9 cellular contexts compared by ENCODE assay signal in the genomic region with DNA sequence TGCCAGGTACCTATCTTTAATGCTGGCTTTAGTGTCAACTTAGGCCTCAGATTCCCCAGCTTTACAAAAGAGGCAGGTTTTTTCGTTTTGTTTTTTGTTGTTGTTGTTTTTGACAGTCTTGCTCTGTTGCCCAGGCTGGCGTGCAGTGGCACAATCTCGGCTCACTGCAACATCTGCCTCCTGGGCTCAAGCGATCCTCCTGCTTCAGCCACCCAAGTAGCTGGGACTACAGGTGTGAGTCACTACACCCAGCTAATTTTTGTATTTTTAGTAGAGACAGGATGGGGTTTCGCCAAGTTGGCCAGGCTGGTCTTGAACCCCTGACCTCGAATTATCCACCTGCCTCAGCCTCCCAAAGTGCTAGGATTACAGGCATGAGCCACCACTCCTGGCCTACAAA. TPM values are rescaled to one million over a fixed set of nuclear protein-coding genes. Genes with fewer than 3 reads are reported as not detected.
"Had no signal": no experiment of that assay in that cellular context is flagged by ENCODE, and none has a peak within 500 bp of the region (broad histone marks: within the 10 kb centered on the region; RNA-seq: fewer than 3 reads in every experiment).

No MANE protein-coding gene starts in this region.

RNA-seq across cellular contexts. Expression of a gene that starts 11.2 kb away (rescaled TPM):
- total RNA-seq: kidney epithelial cell; left lobe of liver; liver; lung microvascular endothelial cell; myocyte; naive thymus-derived CD4-positive, alpha-beta T cell had no signal
- polyA plus RNA-seq: immature natural killer cell; keratinocyte; liver; mammary epithelial cell; naive thymus-derived CD4-positive, alpha-beta T cell had no signal
